21 cellular contexts compared by ENCODE assay signal in genomic region chr11:119892311-119892808, GRCh38.
DNase-seq lines count a peak whose midpoint lies in the region; ATAC-seq, FAIRE-seq and TF ChIP-seq lines count a peak whose summit lies in the region.
"Had no signal": no experiment of that assay in that cellular context is flagged by ENCODE, and none has a peak within 500 bp of the region (broad histone marks: within the 10 kb centered on the region; RNA-seq: fewer than 3 reads in every experiment).

No MANE protein-coding gene starts in this region.

- H3K27me3 ChIP-seq in BLaER1 (peaks cover 9% of the 10 kb centered on the region), neural cell (ENCODE audit: insufficient read depth, low read depth, low read length) (no peaks in the 10 kb centered on the region)
- H3K27me3 ChIP-seq: ascending aorta had no signal

- H2AFZ ChIP-seq in neural cell (ENCODE audit: low read depth, low read length), result no peak overlapping the region
- H2AFZ ChIP-seq: PC-9 had no signal

- H3K9me3 ChIP-seq in BLaER1, result no peaks in the 10 kb centered on the region
- no peaks in the 10 kb centered on the region for H3K9me3 ChIP-seq in neural cell (ENCODE audit: low read length)
- H3K9me3 ChIP-seq: ascending aorta, mucosa of descending colon, neutrophil, stomach had no signal

- TF ChIP-seq CTCF in neural cell (IDR thresholded peaks at IDR 0.05; ENCODE audit: poor library complexity, severe bottlenecking), result no peak

- TF ChIP-seq POLR2A in GM12891 (IDR thresholded peaks at IDR 0.05; ENCODE audit: low read depth, low read length), result no peak

- peaks cover 71% of the 10 kb centered on the region for H3K4me1 ChIP-seq in BLaER1
- H3K4me1 ChIP-seq: stomach had no signal

- H4K20me1 ChIP-seq in BLaER1, result no peaks in the 10 kb centered on the region
- H4K20me1 ChIP-seq in neural cell (ENCODE audit: insufficient read depth), result no peaks in the 10 kb centered on the region

- no peaks in the 10 kb centered on the region for H3K36me3 ChIP-seq in BLaER1
- H3K36me3 ChIP-seq in neural cell (ENCODE audit: insufficient read depth, low read length), result no peaks in the 10 kb centered on the region
- H3K36me3 ChIP-seq: ascending aorta, neutrophil, stomach had no signal

- no peak for ATAC-seq in GM19452 (IDR thresholded peaks at IDR 0.05; ENCODE audit: unreplicated experiment)
- ATAC-seq: mucosa of descending colon had no signal

- no peaks in the 10 kb centered on the region for H3F3A ChIP-seq in neural cell (ENCODE audit: insufficient read depth, low read length, poor library complexity, severe bottlenecking)

- FAIRE-seq in GM12891 (lab: Jason Lieb, UNC), result no peak
- FAIRE-seq: endometrium had no signal

- DNase-seq in NCI-H69 (lab: John Stamatoyannopoulos, UW) (peak; percentile 20), globus pallidus (ENCODE audit: low spot score) (peak; percentile 84), GM12891 (ENCODE audit: insufficient read length, low spot score) (no peak), HT-29 (ENCODE audit: low spot score) (no peak), GOT3 (lab: John Stamatoyannopoulos, UW) (no peak)
- DNase-seq: ACHN; activated CD4-positive, alpha-beta T cell treated with anti-CD3 and anti-CD28 coated beads, Interleukin-2, amount 10 ng/mL, durations not matched to agents 7 days and 5 days; activated naive CD4-positive, alpha-beta T cell; CD4-positive, alpha-beta T cell; mucosa of descending colon; NCI-H2029 treated with DMSO at 0.1 percent for 48 hours; NCI-H524 treated with DMSO at 0.1 percent for 48 hours; PC-9; stimulated activated CD4-positive, alpha-beta T cell treated with anti-CD3 and anti-CD28 coated beads, Interleukin-2, amount 100 ng/mL, for 24 hours; stomach had no signal

- no peak overlapping the region for H3K27ac ChIP-seq in BLaER1
- peak overlapping the region; percentile 39 for H3K27ac ChIP-seq in neural cell (ENCODE audit: low read length)
- H3K27ac ChIP-seq: ascending aorta, neutrophil, PC-9, stomach had no signal

- H3K4me2 ChIP-seq in BLaER1, result peak overlapping the region; percentile 82
- no peak overlapping the region for H3K4me2 ChIP-seq in neural cell (ENCODE audit: low read length)
- H3K4me2 ChIP-seq: PC-9 had no signal

- H3K9me2 ChIP-seq in neural cell (ENCODE audit: insufficient read depth, low read length), result no peaks in the 10 kb centered on the region

- no peaks in the 10 kb centered on the region for H3K79me2 ChIP-seq in neural cell (replicated peaks; ENCODE audit: insufficient read depth, low read length)

- H3K4me3 ChIP-seq in BLaER1 (no peak overlapping the region), neural cell (ENCODE audit: low read length) (no peak overlapping the region)
- H3K4me3 ChIP-seq: ascending aorta, mucosa of descending colon, PC-9, stomach had no signal

- H3K9ac ChIP-seq in BLaER1 (no peak overlapping the region), neural cell (ENCODE audit: low read length) (peak overlapping the region; percentile 16)

- TF ChIP-seq RAD21 in neural cell (conservative IDR thresholded peaks at IDR 0.05), result no peak

- no peak for TF ChIP-seq EP300 in neural cell (conservative IDR thresholded peaks at IDR 0.05; ENCODE audit: poor library complexity, severe bottlenecking)

TF ChIP-seq in neural cell, 6 proteins besides CTCF, POLR2A, EP300 and RAD21:
- TF ChIP-seq TAF1 (IDR thresholded peaks at IDR 0.05; ENCODE audit: low read depth) (no peak), SMC3 (conservative IDR thresholded peaks at IDR 0.05; ENCODE audit: poor library complexity) (no peak), REST (IDR thresholded peaks at IDR 0.05; ENCODE audit: borderline replicate concordance) (no peak), EZH2 (IDR thresholded peaks at IDR 0.05; ENCODE audit: borderline replicate concordance, insufficient read depth, low read length, poor library complexity, severe bottlenecking) (no peak), POLR2AphosphoS5 (IDR thresholded peaks at IDR 0.05) (no peak), MXI1 (conservative IDR thresholded peaks at IDR 0.05; ENCODE audit: poor library complexity, severe bottlenecking) (no peak)
TF ChIP-seq in neural cell: peak in this region for 0.

TF ChIP-seq in GM12891, 5 proteins besides CTCF, POLR2A, EP300 and RAD21:
- TF ChIP-seq POLR2AphosphoS5 (IDR thresholded peaks at IDR 0.05; ENCODE audit: low read depth, low read length) (no peak), POU2F2 (IDR thresholded peaks at IDR 0.05; ENCODE audit: low read depth, low read length) (no peak), PAX5 (IDR thresholded peaks at IDR 0.05; ENCODE audit: insufficient read depth, low read length, severe bottlenecking) (no peak), SPI1 (IDR thresholded peaks at IDR 0.05; ENCODE audit: low read depth, low read length) (no peak), TAF1 (IDR thresholded peaks at IDR 0.05; ENCODE audit: low read depth, low read length) (no peak)

Comparison
In these comparisons a context has a peak if more than half of its experiments do, and no peak if none do; other contexts are left out.
1. DNase-seq: peak in NCI-H69 (single experiment) and globus pallidus (single experiment); none in GM12891 (single experiment), HT-29 (single experiment) and GOT3 (single experiment).